1 cellular context compared by ENCODE assay signal in genomic region chr17:82239401-82239925, GRCh38.
TF ChIP-seq lines count a peak whose summit lies in the region.

No MANE protein-coding gene starts in this region.

TF ChIP-seq in WTC11, 78 proteins besides CTCF, POLR2A, EP300 and RAD21 (continued from another document):
- TF ChIP-seq ARID4B (CRISPR knock-in tag; IDR thresholded peaks at IDR 0.05; ENCODE audit: borderline replicate concordance) (no peak), SP1 (CRISPR knock-in tag; conservative IDR thresholded peaks at IDR 0.05) (no peak)
